20 cellular contexts compared by ENCODE assay signal in the genomic region with DNA sequence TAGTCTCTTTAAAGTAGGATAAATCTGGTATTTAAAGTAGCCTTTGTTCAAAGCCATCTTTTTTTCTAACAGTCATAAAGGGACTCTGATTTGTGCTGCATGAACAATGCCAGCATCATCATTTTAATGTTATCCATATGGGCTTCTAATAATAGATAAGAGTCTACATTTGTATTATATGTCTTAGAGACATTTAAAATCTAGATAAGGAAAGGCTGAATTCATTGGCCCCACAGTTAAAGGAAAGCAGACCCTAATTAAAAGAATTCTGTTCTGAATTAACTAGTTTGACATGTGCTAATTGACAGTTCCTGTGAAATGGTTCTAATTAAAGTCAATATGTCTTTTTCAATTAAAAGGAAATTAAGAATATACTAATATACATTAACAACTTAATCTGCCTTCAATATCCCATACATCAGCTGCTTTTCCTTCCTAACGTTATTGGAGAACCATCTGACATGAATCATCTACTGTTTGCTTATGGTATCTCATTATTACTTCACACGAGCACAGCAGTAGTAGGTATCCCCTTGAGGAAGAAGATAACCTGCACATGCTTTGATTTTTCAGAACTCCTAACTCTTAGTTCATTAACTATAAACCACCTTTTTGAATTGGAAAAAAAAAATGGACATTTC.
"Had no signal": no experiment of that assay in that cellular context is flagged by ENCODE, and none has a peak within 500 bp of the region (broad histone marks: within the 10 kb centered on the region; RNA-seq: fewer than 3 reads in every experiment).

No MANE protein-coding gene starts in this region.

- H3K27me3 ChIP-seq: dorsolateral prefrontal cortex, neutrophil, stomach had no signal

- H3K4me1 ChIP-seq: parathyroid adenoma, stomach had no signal

- H2AFZ ChIP-seq: parathyroid adenoma had no signal

- H3K27ac Mint-ChIP-seq: activated B cell treated with CpG ODN at 0.5 μM for 24 hours; activated CD4-positive, alpha-beta T cell treated with anti-CD3 and anti-CD28 coated beads, Interleukin-2, amount 10 ng/mL, durations not matched to agents 24 days and 14 days; activated naive CD8-positive, alpha-beta T cell treated with anti-CD3 and anti-CD28 coated beads for 36 hours; activated T-cell treated with anti-CD3 and anti-CD28 coated beads, Interleukin-2, amount 50 U/mL, for 72 hours; memory B cell; naive thymus-derived CD8-positive, alpha-beta T cell had no signal

- H3K79me2 ChIP-seq: parathyroid adenoma had no signal

- H3K4me3 Mint-ChIP-seq: activated B cell treated with CpG ODN at 0.5 μM for 24 hours; activated CD4-positive, alpha-beta T cell treated with anti-CD3 and anti-CD28 coated beads, Interleukin-2, amount 10 ng/mL, durations not matched to agents 24 days and 14 days; activated naive CD8-positive, alpha-beta T cell treated with anti-CD3 and anti-CD28 coated beads for 36 hours; activated T-cell treated with anti-CD3 and anti-CD28 coated beads, Interleukin-2, amount 50 U/mL, for 72 hours; memory B cell; naive thymus-derived CD8-positive, alpha-beta T cell had no signal

- H3K9me3 Mint-ChIP-seq: activated CD4-positive, alpha-beta T cell treated with anti-CD3 and anti-CD28 coated beads, Interleukin-2, amount 10 ng/mL, durations not matched to agents 24 days and 14 days had no signal

- H3K27ac ChIP-seq: dorsolateral prefrontal cortex, neutrophil, parathyroid adenoma, stomach, thoracic aorta had no signal

- H3K9ac ChIP-seq: parathyroid adenoma had no signal

- H3K9me3 ChIP-seq: neutrophil, thoracic aorta had no signal

- DNase-seq: activated B cell treated with CpG ODN at 0.5 μM for 24 hours; activated CD4-positive, alpha-beta T cell treated with anti-CD3 and anti-CD28 coated beads, Interleukin-2, amount 10 ng/mL, durations not matched to agents 24 days and 14 days; activated CD8-positive, alpha-beta memory T cell treated with anti-CD3 and anti-CD28 coated beads, Interleukin-2, amount 50 U/mL, for 48 hours; activated gamma-delta T cell treated with Interleukin-2 at 50 U/mL for 16 hours; activated naive CD8-positive, alpha-beta T cell treated with anti-CD3 and anti-CD28 coated beads for 36 hours; activated T-cell treated with anti-CD3 and anti-CD28 coated beads, Interleukin-2, amount 50 U/mL, for 72 hours; dorsolateral prefrontal cortex; glutamatergic neuron; hypothalamus; kidney glomerular epithelial cell; left ventricle myocardium superior; naive thymus-derived CD8-positive, alpha-beta T cell; stimulated activated CD4-positive, alpha-beta T cell treated with anti-CD3 and anti-CD28 coated beads, Interleukin-12 subunit alpha, Interleukin-12 subunit beta, amount 100 ng/mL, for 4 hours; stimulated activated CD4-positive, alpha-beta T cell treated with anti-CD3 and anti-CD28 coated beads, Interleukin-2, amount 100 ng/mL, for 24 hours; stomach; T-helper 2 cell had no signal

- H3K36me3 Mint-ChIP-seq: activated naive CD8-positive, alpha-beta T cell treated with anti-CD3 and anti-CD28 coated beads for 36 hours; memory B cell; naive thymus-derived CD8-positive, alpha-beta T cell had no signal

- H3K4me1 Mint-ChIP-seq: activated B cell treated with CpG ODN at 0.5 μM for 24 hours; activated CD4-positive, alpha-beta T cell treated with anti-CD3 and anti-CD28 coated beads, Interleukin-2, amount 10 ng/mL, durations not matched to agents 24 days and 14 days; activated naive CD8-positive, alpha-beta T cell treated with anti-CD3 and anti-CD28 coated beads for 36 hours; memory B cell; naive thymus-derived CD8-positive, alpha-beta T cell had no signal

- H3K36me3 ChIP-seq: neutrophil, stomach, thoracic aorta had no signal

- H3K4me3 ChIP-seq: dorsolateral prefrontal cortex, stomach, thoracic aorta had no signal

- H3K27me3 Mint-ChIP-seq: activated B cell treated with CpG ODN at 0.5 μM for 24 hours; activated CD4-positive, alpha-beta T cell treated with anti-CD3 and anti-CD28 coated beads, Interleukin-2, amount 10 ng/mL, durations not matched to agents 24 days and 14 days; activated naive CD8-positive, alpha-beta T cell treated with anti-CD3 and anti-CD28 coated beads for 36 hours; memory B cell had no signal
